1 cellular context compared by ENCODE assay signal in the genomic region with DNA sequence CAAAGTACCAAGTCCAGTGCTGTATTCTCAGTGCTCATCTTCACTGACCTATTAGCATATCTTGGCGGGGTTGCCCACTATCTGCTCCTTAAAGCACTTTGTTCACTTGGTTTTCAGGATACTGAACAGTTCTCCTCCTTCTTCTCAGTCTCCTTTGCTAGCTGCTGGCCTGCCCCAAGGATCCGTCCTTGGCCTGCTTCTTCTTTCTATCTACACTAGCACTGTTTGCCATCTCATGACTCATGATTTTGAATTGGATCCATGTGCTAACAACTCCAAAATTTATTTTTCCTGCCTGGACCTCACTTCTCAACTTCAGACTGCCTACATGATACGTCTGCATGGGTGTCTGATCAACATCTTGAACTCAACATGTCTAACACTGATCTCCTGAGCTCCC.
TF ChIP-seq lines count a peak whose summit lies in the region.

No MANE protein-coding gene starts in this region.

TF ChIP-seq in HepG2, 621 proteins besides CTCF, POLR2A, EP300 and RAD21 (continued from another document):
- no peak for TF ChIP-seq MAX (IDR thresholded peaks at IDR 0.05)
